ENCODE assay signal across 1 cellular context in the genomic region with DNA sequence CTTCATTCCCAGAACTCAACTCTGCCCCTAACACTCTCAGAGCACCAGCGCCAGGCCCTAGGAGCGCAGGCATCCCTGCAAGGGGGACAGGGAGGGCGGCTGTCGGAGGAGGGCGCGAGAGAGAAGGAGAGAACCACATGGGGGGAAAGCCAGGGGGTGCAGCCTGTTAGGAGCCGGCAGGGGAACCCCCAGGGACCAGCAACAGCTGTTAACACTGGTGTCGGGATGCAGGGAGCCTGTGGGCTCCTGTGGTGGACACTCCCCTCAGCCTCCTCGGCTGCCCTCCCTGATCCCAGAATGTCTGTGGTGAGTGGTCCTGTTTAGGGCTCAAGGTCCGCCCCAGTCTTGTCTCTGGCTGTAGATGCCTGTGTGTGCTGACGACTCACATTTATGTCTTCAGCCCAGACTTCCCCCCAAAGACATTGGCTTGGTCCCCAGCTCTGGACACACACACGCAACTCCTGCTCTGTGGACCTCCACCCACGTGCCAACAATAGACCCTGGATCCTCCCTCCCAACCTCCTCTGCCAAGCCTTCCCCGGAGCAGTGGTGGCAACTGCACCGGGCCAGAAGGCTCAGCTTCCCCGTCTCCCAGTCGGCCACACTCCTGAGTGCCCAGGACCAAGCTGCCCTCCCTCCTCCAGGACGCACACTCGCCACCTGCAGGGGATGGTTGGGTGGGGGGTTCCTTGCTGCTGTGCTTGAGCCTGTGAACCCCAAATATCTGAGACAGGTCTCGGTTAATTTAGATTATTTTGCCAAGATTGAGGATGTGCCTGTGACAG.
A peak's percentile ranks its signal among the peaks of the same experiment; 100 is the strongest.
TF ChIP-seq lines count a peak whose summit lies in the region.

No MANE protein-coding gene starts in this region.

TF ChIP-seq in H1, 55 proteins besides CTCF, POLR2A, EP300 and RAD21:
- TF ChIP-seq TEAD4 (IDR thresholded peaks at IDR 0.05; ENCODE audit: low read depth, low read length) (no peak), NRF1 (IDR thresholded peaks at IDR 0.05; ENCODE audit: low read depth, low read length) (0 out of 2 replicates have a peak, but pooled peaks have one; percentile 5)
- TF ChIP-seq, protein P1, sequence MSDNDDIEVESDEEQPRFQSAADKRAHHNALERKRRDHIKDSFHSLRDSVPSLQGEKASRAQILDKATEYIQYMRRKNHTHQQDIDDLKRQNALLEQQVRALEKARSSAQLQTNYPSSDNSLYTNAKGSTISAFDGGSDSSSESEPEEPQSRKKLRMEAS (IDR thresholded peaks at IDR 0.05), result 0 out of 2 replicates have a peak, but pooled peaks have one; percentile 7
